In the genomic region with DNA sequence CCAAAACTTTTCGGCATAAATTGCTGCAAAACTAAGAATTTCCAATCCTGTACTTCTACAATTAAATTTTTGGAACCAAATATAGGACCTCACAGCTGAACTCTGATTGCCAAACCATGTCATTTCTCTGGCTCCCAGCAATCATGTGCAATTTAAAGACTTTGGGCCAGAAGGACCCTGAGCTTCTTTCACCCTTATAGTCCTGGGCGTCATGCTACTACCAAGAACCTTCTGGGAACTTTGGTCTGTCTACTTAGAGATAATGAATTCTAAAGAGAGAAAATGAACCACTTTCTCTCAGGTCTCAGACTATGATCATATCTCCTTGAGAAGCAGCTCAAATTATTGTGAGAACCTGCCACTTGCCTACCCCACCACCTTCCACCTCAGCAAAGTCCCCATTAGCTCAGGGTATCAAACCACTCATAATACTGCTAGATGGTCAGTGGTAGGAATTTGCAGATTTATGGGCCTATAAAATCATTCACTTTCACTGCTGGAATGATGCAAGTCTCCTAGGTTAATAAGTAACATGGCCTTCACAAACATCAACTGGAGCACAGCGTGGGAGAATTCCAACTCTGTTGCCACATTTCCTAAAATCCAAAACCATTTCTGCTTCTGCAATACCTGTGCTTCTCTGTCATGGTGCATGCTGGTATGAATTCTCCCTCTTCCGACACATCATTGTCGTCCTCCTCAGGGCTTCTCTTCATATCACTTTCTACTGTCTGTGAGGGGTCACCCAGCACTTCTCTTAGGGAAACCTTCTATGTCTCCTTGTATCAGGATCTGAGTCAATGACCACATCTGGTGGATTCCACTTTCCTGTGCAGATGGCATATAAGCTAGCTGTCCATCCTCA, we compare ENCODE assay signal across 35 cellular contexts. TPM values are rescaled to one million over a fixed set of nuclear protein-coding genes. Genes with fewer than 3 reads are reported as not detected.
A peak's percentile ranks its signal among the peaks of the same experiment; 100 is the strongest.
DNase-seq lines count a peak whose midpoint lies in the region; ATAC-seq, FAIRE-seq and TF ChIP-seq lines count a peak whose summit lies in the region.
"Had no signal": no experiment of that assay in that cellular context is flagged by ENCODE, and none has a peak within 500 bp of the region (broad histone marks: within the 10 kb centered on the region; RNA-seq: fewer than 3 reads in every experiment).

No MANE protein-coding gene starts in this region.

- DNase-seq in A549 (ENCODE audit: low read depth in 1 of 2, low spot score in 1 of 2) = peak in 1 of 2 experiments; percentile 33
- DNase-seq in LoVo (ENCODE audit: low spot score) = peak; percentile 70
- no peak for DNase-seq in kidney
- DNase-seq in mesenchymal stem cell = no peak
- no peak for DNase-seq in substantia nigra (lab: John Stamatoyannopoulos, UW)
- DNase-seq in NCI-H510A (lab: John Stamatoyannopoulos, UW) = no peak
- DNase-seq: activated CD8-positive, alpha-beta memory T cell treated with anti-CD3 and anti-CD28 coated beads for 24 hours; activated effector memory CD4-positive, alpha-beta T cell treated with Interleukin-2 at 50 U/mL for 16 hours; activated naive CD8-positive, alpha-beta T cell treated with anti-CD3 and anti-CD28 coated beads, Interleukin-2, amount 10 ng/mL, durations not matched to agents 7 days and 5 days; BE2C; caudate nucleus; CD8-positive, alpha-beta memory T cell; DMS79; GF-D8; KBM-7; MM.1S; NCI-H1417 treated with DMSO at 0.1 percent for 48 hours; NCI-H2081; NCI-H446; NCI-H82; stimulated activated naive CD4-positive, alpha-beta T cell treated with Interleukin-2 at 50 U/mL for 16 hours; T-helper 17 cell; uterus had no signal

- H3K4me2 ChIP-seq in A549 = peak overlapping the region; percentile 48
- peak overlapping the region; percentile 35 for H3K4me2 ChIP-seq in mesenchymal stem cell (ENCODE audit: low read length, poor library complexity, severe bottlenecking)

- no peak overlapping the region for H2BK5ac ChIP-seq in mesenchymal stem cell (ENCODE audit: low read depth, low read length, poor library complexity, severe bottlenecking)

- H3K79me1 ChIP-seq in mesenchymal stem cell (replicated peaks; ENCODE audit: low read length, poor library complexity, severe bottlenecking) = peaks cover 1% of the 10 kb centered on the region

- H2BK15ac ChIP-seq in mesenchymal stem cell (ENCODE audit: low read depth, poor library complexity, severe bottlenecking) = no peak overlapping the region

- H4K91ac ChIP-seq in mesenchymal stem cell (ENCODE audit: low read length) = no peak overlapping the region

- H3K14ac ChIP-seq in mesenchymal stem cell (ENCODE audit: low read length in 2 of 2) = peak overlapping the region in 1 of 2 experiments; percentile 22

- TF ChIP-seq EP300 in A549 (IDR thresholded peaks at IDR 0.05) = no peak

- WGBS in A549 (ENCODE audit: missing lambda C conversion rate) = 69% methylated on average over 5 of the region's 5 CpGs
- 95% methylated on average over 5 of the region's 5 CpGs for WGBS in mesenchymal stem cell

- H3K9me3 ChIP-seq in A549 = no peaks in the 10 kb centered on the region
- no peaks in the 10 kb centered on the region for H3K9me3 ChIP-seq in kidney (ENCODE audit: control insufficient read depth in 1 of 2, low read length in 2 of 2)
- peaks cover 7% of the 10 kb centered on the region for H3K9me3 ChIP-seq in mesenchymal stem cell (ENCODE audit: control insufficient read depth, low read length)
- H3K9me3 ChIP-seq: BE2C, neutrophil, prostate gland, thoracic aorta, uterus had no signal

- peak; percentile 43 to 47; a peak in 3 of 6 replicates for ATAC-seq in A549
- no peak for ATAC-seq in HG02852 (IDR thresholded peaks at IDR 0.05; ENCODE audit: unreplicated experiment)
- ATAC-seq in HG03135 (IDR thresholded peaks at IDR 0.05; ENCODE audit: unreplicated experiment) = no peak
- ATAC-seq: T-helper 17 cell had no signal

- TF ChIP-seq POLR2A in A549 (IDR thresholded peaks at IDR 0.05; ENCODE audit: low read length) = no peak

- H3K36me3 ChIP-seq in kidney (ENCODE audit: control insufficient read depth in 1 of 2, insufficient read depth in 2 of 2, low read length in 2 of 2) = no peaks in the 10 kb centered on the region
- H3K36me3 ChIP-seq in mesenchymal stem cell (ENCODE audit: control insufficient read depth in 1 of 2, insufficient read depth in 2 of 2, low read depth in 1 of 2, low read length in 2 of 2) = no peaks in the 10 kb centered on the region
- H3K36me3 ChIP-seq: BE2C, neutrophil, prostate gland, thoracic aorta, uterus had no signal

- no peak for TF ChIP-seq CTCF in A549 (IDR thresholded peaks at IDR 0.05)
- no peak for TF ChIP-seq CTCF in kidney (IDR thresholded peaks at IDR 0.05; ENCODE audit: borderline replicate concordance, extremely low read depth, insufficient read depth)

- no peak overlapping the region for H2BK12ac ChIP-seq in mesenchymal stem cell (ENCODE audit: low read length in 2 of 2)

- CTCF ChIA-PET in A549 (lab: Yijun Ruan, JAX) = interaction anchor here (0.9 to 1.3 kb wide), 3 partner anchors 8 to 17 kb away, joined by 3 read pairs; no protein-coding TSS in a partner anchor

- H2AFZ ChIP-seq in mesenchymal stem cell (ENCODE audit: low read depth, low read length) = no peak overlapping the region

- H3K9ac ChIP-seq in kidney (ENCODE audit: low read length in 2 of 2) (peak overlapping the region in 1 of 2 donors; percentile 65), mesenchymal stem cell (ENCODE audit: low read length) (no peak overlapping the region)

- intact Hi-C loops in kidney (cut with DNase I) = no loop called here

- POLR2A ChIA-PET in A549 (lab: Yijun Ruan, JAX) = interaction anchor here (0.9 kb wide), 1 partner anchor 47 kb away, joined by 3 read pairs; the partner anchor contains the start of gene CYREN

- H3K23ac ChIP-seq in mesenchymal stem cell (ENCODE audit: low read length in 2 of 2) = no peak overlapping the region

- no peak overlapping the region for H3K18ac ChIP-seq in mesenchymal stem cell (ENCODE audit: low read depth in 1 of 2, low read length in 2 of 2)

- FAIRE-seq in A549 (lab: Jason Lieb, UNC) = no peak
- FAIRE-seq in kidney (lab: Jason Lieb, UNC) = no peak
- FAIRE-seq: astrocyte, GM19239, H54, keratinocyte had no signal

- H3K4me1 ChIP-seq in A549 (peaks cover 13% of the 10 kb centered on the region), kidney (ENCODE audit: control insufficient read depth in 1 of 2, insufficient read depth in 1 of 2, low read depth in 1 of 2, low read length in 2 of 2) (peaks cover 8 to 9% of the 10 kb centered on the region in 2 donors), mesenchymal stem cell (ENCODE audit: control insufficient read depth, insufficient read depth, low read depth, low read length) (peaks cover 7% of the 10 kb centered on the region)
- H3K4me1 ChIP-seq: BE2C, prostate gland, uterus had no signal

- no peaks in the 10 kb centered on the region for H3K27me3 ChIP-seq in mesenchymal stem cell (ENCODE audit: control insufficient read depth in 1 of 2, insufficient read depth in 1 of 2, low read length in 2 of 2)
- H3K27me3 ChIP-seq: BE2C, neutrophil, uterus had no signal

- H3K27ac ChIP-seq in A549 (peak overlapping the region; percentile 18 to 63; a peak in 4 of 6 replicates), kidney (ENCODE audit: low read depth in 2 of 2, low read length in 2 of 2) (peak overlapping the region; percentile 68 to 79), mesenchymal stem cell (ENCODE audit: low read length, poor library complexity, severe bottlenecking) (peak overlapping the region; percentile 84), substantia nigra (ENCODE audit: low read depth, low read length, poor library complexity, severe bottlenecking) (no peak overlapping the region)
- H3K27ac ChIP-seq: neutrophil, prostate gland, thoracic aorta, uterus had no signal

- no peak overlapping the region for H3K4ac ChIP-seq in mesenchymal stem cell (ENCODE audit: low read depth in 1 of 2, low read length in 2 of 2)

- H4K8ac ChIP-seq in mesenchymal stem cell (ENCODE audit: low read length) = no peak overlapping the region

- peak overlapping the region; percentile 92 for H2AK5ac ChIP-seq in mesenchymal stem cell (ENCODE audit: low read length, severe bottlenecking)

- no peak overlapping the region for H2BK120ac ChIP-seq in mesenchymal stem cell (ENCODE audit: low read depth, low read length)

- TF ChIP-seq RAD21 in A549 (conservative IDR thresholded peaks at IDR 0.05 in 1 of 2, IDR thresholded peaks at IDR 0.05 in 1 of 2) = no peak

- no peak overlapping the region for H3K4me3 ChIP-seq in A549
- H3K4me3 ChIP-seq in kidney (ENCODE audit: low read length in 2 of 2) = peak overlapping the region; percentile 24 to 37
- no peak overlapping the region for H3K4me3 ChIP-seq in mesenchymal stem cell (ENCODE audit: insufficient read depth in 1 of 2, low read depth in 1 of 2, low read length in 2 of 2)
- H3K4me3 ChIP-seq: prostate gland, thoracic aorta, uterus had no signal

TF ChIP-seq in A549, 52 proteins besides CTCF, POLR2A, EP300 and RAD21 (continues in another document):
- TF ChIP-seq CEBPB (IDR thresholded peaks at IDR 0.05) = peak; percentile 65 to 70; a peak in 3 of 4 replicates

RNA-seq across cellular contexts. Expression of gene WDR91, which starts 6.6 kb away (rescaled TPM):
- polyA plus RNA-seq in A549 (2011; rRNA removed) (5.3 and 7.4 TPM in 2 replicates), A549 (2017; fragmentation: RNase III; extraction: RNeasy Plus Mini Kit Qiagen cat#74134 plus additional on column Dnase treatment) (4.6 to 5.5 TPM (median 5.1 TPM) in 3 replicates), kidney (ENCODE audit: insufficient read depth, low read depth, low replicate concordance) (27.8 TPM)
- 7.2 and 9.6 TPM in 2 replicates for polyA plus RNA-seq in A549 (2012; cell fraction: cytosol; rRNA removed)
- 25.7 and 29.1 TPM in 2 replicates for polyA plus RNA-seq in A549 (2012; cell fraction: nucleus; rRNA removed)
- 8.5 and 11.2 TPM in 2 replicates for polyA minus RNA-seq in A549 (2011; rRNA and poly(A)+ RNA removed)
- 73.9 TPM for total RNA-seq in kidney
- 4.2 TPM for polyA plus RNA-seq in mesenchymal stem cell (2013, experiment 1 of 2)
- 4.1 TPM for polyA plus RNA-seq in mesenchymal stem cell (2013, experiment 2 of 2)

RNA-seq across cellular contexts. Expression of gene STRA8, which starts 15.8 kb away (rescaled TPM):
- not detected in 2 replicates for polyA plus RNA-seq in A549 (2011; rRNA removed)
- not detected in 2 replicates for polyA plus RNA-seq in A549 (2012; cell fraction: cytosol; rRNA removed)
- polyA plus RNA-seq in A549 (2012; cell fraction: nucleus; rRNA removed) = 0.10 TPM in 1 of 2 replicates, not detected in the other
- polyA plus RNA-seq in A549 (2017; fragmentation: RNase III; extraction: RNeasy Plus Mini Kit Qiagen cat#74134 plus additional on column Dnase treatment) = not detected in 3 replicates
- polyA minus RNA-seq in A549 (2011; rRNA and poly(A)+ RNA removed) = not detected in 2 replicates
- not detected for total RNA-seq in kidney
- 0.43 TPM for polyA plus RNA-seq in kidney (ENCODE audit: insufficient read depth, low read depth, low replicate concordance)
- not detected for polyA plus RNA-seq in mesenchymal stem cell (2013, experiment 1 of 2)
- not detected for polyA plus RNA-seq in mesenchymal stem cell (2013, experiment 2 of 2)
- total RNA-seq: A172; activated naive CD8-positive, alpha-beta T cell treated with anti-CD3 and anti-CD28 coated beads, Interleukin-2, amount 10 ng/mL, durations not matched to agents 7 days and 5 days; astrocyte; CD8-positive, alpha-beta memory T cell; fibroblast of lung; mesenteric fat pad; prostate gland; T-helper 17 cell; thoracic aorta; uterus had no signal
- polyA plus RNA-seq: CD8-positive, alpha-beta memory T cell; fibroblast of lung; keratinocyte had no signal

RNA-seq across cellular contexts. Expression of gene CYREN, which starts 47.4 kb away (rescaled TPM):
- polyA plus RNA-seq in A549 (2011; rRNA removed) (69.1 and 70.4 TPM in 2 replicates), A549 (2017; fragmentation: RNase III; extraction: RNeasy Plus Mini Kit Qiagen cat#74134 plus additional on column Dnase treatment) (59.3 to 61.1 TPM (median 59.5 TPM) in 3 replicates), kidney (ENCODE audit: insufficient read depth, low read depth, low replicate concordance) (39.4 TPM)
- 44.8 and 50.9 TPM in 2 replicates for polyA plus RNA-seq in A549 (2012; cell fraction: cytosol; rRNA removed)
- 29.7 and 31.2 TPM in 2 replicates for polyA plus RNA-seq in A549 (2012; cell fraction: nucleus; rRNA removed)
- polyA minus RNA-seq in A549 (2011; rRNA and poly(A)+ RNA removed) = 73.6 and 76.3 TPM in 2 replicates
- 89.3 TPM for total RNA-seq in kidney
- 23.2 TPM for polyA plus RNA-seq in mesenchymal stem cell (2013, experiment 1 of 2)
- 23.5 TPM for polyA plus RNA-seq in mesenchymal stem cell (2013, experiment 2 of 2)

Comparison
In these comparisons a context has a peak if more than half of its experiments do, and no peak if none do; other contexts are left out.
1. ATAC-seq: peak in A549 (2 of 2); none in HG02852 (single experiment) and HG03135 (single experiment).
2. H3K4me3 ChIP-seq: peak in kidney (2 of 2); none in A549 (single experiment) and mesenchymal stem cell (0 of 2).